1 cellular context compared by ENCODE assay signal in the genomic region with DNA sequence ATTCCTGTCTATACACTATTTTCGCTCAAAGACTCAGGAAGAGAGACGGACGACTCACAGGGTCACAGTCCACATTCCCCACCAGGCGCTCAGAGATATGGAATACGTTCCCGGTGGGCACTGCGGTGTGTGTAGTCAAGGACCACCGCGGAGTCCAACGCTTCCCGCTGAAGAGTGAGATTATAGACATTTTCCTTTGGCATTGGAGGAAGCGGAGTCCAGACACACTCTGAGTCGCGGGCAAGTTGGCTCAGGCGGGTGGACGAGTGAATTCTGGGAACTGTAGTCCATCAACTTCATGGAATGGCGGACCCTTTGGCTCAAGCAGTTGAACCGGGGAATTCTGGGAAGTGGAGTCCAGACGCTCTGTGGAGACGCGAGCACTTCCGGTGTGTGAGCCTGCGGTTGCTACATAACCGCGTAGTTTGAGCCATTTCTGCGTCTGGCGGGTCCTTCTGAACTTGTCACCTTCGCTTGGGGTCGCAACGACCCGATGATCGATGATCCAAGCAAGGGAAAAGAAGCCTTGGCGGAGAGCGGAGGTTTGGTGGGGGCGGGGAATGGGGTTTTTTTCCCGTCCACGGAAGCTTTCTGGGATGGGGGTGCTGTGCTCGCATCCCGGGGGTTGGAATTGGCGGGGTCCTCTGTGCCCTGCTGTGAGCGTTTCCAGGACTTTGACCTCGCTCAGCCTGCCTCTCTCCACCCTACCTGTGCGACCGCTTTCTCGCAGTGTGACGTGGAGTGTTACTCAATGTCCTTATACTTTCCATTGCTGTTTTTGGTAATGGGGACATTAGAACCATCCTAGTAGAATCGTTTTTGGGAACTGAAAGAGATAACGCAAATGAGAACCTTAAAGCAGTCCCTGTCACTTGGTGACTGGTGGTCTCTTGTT.
TF ChIP-seq lines count a peak whose summit lies in the region.

A gene (plus strand): TSS at position 392 of the 895 bp plus-strand sequence. CDS start 4,122 bp downstream, outside the sequence.

TF ChIP-seq in K562, 482 proteins besides CTCF, POLR2A, EP300 and RAD21 (continued from another document and continues in another):
- TF ChIP-seq, protein P1, sequence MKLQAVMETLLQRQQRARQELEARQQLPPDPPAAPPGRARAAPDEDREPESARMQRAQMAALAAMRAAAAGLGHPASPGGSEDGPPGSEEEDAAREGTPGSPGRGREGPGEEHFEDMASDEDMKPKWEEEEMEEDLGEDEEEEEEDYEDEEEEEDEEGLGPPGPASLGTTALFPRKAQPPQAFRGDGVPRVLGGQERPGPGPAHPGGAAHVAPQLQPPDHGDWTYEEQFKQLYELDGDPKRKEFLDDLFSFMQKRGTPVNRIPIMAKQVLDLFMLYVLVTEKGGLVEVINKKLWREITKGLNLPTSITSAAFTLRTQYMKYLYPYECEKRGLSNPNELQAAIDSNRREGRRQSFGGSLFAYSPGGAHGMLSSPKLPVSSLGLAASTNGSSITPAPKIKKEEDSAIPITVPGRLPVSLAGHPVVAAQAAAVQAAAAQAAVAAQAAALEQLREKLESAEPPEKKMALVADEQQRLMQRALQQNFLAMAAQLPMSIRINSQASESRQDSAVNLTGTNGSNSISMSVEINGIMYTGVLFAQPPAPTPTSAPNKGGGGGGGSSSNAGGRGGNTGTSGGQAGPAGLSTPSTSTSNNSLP (IDR thresholded peaks at IDR 0.05; ENCODE audit: borderline replicate concordance, low read depth, low read length), result no peak
- no peak for TF ChIP-seq ZNF79 (CRISPR knock-in tag; IDR thresholded peaks at IDR 0.05; ENCODE audit: low read depth)
- TF ChIP-seq TRIM28 (IDR thresholded peaks at IDR 0.05), result no peak
- no peak for TF ChIP-seq MYBL2 (IDR thresholded peaks at IDR 0.05; ENCODE audit: low read depth)
- TF ChIP-seq MYBL2 (CRISPR knock-in tag; IDR thresholded peaks at IDR 0.05; ENCODE audit: borderline replicate concordance), result no peak
- TF ChIP-seq TAF9B (IDR thresholded peaks at IDR 0.05; ENCODE audit: partially characterized antibody), result no peak
- TF ChIP-seq PYGO2 (tag; IDR thresholded peaks at IDR 0.05), result no peak
- TF ChIP-seq RBM25 (IDR thresholded peaks at IDR 0.05; ENCODE audit: low read depth, low read length, severe bottlenecking), result no peak
- TF ChIP-seq FOXA3 (CRISPR knock-in tag; conservative IDR thresholded peaks at IDR 0.05 in 1 of 2, IDR thresholded peaks at IDR 0.05 in 1 of 2), result no peak
- TF ChIP-seq, protein P2, sequence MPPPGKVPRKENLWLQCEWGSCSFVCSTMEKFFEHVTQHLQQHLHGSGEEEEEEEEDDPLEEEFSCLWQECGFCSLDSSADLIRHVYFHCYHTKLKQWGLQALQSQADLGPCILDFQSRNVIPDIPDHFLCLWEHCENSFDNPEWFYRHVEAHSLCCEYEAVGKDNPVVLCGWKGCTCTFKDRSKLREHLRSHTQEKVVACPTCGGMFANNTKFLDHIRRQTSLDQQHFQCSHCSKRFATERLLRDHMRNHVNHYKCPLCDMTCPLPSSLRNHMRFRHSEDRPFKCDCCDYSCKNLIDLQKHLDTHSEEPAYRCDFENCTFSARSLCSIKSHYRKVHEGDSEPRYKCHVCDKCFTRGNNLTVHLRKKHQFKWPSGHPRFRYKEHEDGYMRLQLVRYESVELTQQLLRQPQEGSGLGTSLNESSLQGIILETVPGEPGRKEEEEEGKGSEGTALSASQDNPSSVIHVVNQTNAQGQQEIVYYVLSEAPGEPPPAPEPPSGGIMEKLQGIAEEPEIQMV (tag; conservative IDR thresholded peaks at IDR 0.05; ENCODE audit: low read depth), result no peak
- no peak for TF ChIP-seq ZNF146 (CRISPR knock-in tag; IDR thresholded peaks at IDR 0.05; ENCODE audit: unreplicated experiment)
- TF ChIP-seq, protein P3, sequence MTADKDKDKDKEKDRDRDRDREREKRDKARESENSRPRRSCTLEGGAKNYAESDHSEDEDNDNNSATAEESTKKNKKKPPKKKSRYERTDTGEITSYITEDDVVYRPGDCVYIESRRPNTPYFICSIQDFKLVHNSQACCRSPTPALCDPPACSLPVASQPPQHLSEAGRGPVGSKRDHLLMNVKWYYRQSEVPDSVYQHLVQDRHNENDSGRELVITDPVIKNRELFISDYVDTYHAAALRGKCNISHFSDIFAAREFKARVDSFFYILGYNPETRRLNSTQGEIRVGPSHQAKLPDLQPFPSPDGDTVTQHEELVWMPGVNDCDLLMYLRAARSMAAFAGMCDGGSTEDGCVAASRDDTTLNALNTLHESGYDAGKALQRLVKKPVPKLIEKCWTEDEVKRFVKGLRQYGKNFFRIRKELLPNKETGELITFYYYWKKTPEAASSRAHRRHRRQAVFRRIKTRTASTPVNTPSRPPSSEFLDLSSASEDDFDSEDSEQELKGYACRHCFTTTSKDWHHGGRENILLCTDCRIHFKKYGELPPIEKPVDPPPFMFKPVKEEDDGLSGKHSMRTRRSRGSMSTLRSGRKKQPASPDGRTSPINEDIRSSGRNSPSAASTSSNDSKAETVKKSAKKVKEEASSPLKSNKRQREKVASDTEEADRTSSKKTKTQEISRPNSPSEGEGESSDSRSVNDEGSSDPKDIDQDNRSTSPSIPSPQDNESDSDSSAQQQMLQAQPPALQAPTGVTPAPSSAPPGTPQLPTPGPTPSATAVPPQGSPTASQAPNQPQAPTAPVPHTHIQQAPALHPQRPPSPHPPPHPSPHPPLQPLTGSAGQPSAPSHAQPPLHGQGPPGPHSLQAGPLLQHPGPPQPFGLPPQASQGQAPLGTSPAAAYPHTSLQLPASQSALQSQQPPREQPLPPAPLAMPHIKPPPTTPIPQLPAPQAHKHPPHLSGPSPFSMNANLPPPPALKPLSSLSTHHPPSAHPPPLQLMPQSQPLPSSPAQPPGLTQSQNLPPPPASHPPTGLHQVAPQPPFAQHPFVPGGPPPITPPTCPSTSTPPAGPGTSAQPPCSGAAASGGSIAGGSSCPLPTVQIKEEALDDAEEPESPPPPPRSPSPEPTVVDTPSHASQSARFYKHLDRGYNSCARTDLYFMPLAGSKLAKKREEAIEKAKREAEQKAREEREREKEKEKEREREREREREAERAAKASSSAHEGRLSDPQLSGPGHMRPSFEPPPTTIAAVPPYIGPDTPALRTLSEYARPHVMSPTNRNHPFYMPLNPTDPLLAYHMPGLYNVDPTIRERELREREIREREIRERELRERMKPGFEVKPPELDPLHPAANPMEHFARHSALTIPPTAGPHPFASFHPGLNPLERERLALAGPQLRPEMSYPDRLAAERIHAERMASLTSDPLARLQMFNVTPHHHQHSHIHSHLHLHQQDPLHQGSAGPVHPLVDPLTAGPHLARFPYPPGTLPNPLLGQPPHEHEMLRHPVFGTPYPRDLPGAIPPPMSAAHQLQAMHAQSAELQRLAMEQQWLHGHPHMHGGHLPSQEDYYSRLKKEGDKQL (CRISPR knock-in tag; IDR thresholded peaks at IDR 0.05; ENCODE audit: borderline replicate concordance), result no peak
- no peak for TF ChIP-seq KLF6 (CRISPR knock-in tag; IDR thresholded peaks at IDR 0.05; ENCODE audit: borderline replicate concordance)
- no peak for TF ChIP-seq FOXJ2 (tag; IDR thresholded peaks at IDR 0.05)
- TF ChIP-seq, protein P4, sequence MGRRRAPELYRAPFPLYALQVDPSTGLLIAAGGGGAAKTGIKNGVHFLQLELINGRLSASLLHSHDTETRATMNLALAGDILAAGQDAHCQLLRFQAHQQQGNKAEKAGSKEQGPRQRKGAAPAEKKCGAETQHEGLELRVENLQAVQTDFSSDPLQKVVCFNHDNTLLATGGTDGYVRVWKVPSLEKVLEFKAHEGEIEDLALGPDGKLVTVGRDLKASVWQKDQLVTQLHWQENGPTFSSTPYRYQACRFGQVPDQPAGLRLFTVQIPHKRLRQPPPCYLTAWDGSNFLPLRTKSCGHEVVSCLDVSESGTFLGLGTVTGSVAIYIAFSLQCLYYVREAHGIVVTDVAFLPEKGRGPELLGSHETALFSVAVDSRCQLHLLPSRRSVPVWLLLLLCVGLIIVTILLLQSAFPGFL (CRISPR knock-in tag; IDR thresholded peaks at IDR 0.05), result no peak
- TF ChIP-seq ETV1 (tag; conservative IDR thresholded peaks at IDR 0.05; ENCODE audit: low read depth), result peak; percentile 90
- TF ChIP-seq, protein P5, sequence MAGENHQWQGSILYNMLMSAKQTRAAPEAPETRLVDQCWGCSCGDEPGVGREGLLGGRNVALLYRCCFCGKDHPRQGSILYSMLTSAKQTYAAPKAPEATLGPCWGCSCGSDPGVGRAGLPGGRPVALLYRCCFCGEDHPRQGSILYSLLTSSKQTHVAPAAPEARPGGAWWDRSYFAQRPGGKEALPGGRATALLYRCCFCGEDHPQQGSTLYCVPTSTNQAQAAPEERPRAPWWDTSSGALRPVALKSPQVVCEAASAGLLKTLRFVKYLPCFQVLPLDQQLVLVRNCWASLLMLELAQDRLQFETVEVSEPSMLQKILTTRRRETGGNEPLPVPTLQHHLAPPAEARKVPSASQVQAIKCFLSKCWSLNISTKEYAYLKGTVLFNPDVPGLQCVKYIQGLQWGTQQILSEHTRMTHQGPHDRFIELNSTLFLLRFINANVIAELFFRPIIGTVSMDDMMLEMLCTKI (IDR thresholded peaks at IDR 0.05; ENCODE audit: partially characterized antibody), result no peak
- TF ChIP-seq POU5F1 (IDR thresholded peaks at IDR 0.05; ENCODE audit: borderline replicate concordance, low read depth, low read length, partially characterized antibody), result peak; percentile 48
- TF ChIP-seq, protein P6, sequence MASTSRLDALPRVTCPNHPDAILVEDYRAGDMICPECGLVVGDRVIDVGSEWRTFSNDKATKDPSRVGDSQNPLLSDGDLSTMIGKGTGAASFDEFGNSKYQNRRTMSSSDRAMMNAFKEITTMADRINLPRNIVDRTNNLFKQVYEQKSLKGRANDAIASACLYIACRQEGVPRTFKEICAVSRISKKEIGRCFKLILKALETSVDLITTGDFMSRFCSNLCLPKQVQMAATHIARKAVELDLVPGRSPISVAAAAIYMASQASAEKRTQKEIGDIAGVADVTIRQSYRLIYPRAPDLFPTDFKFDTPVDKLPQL (IDR thresholded peaks at IDR 0.05; ENCODE audit: extremely low read depth, insufficient read length), result no peak
- no peak for TF ChIP-seq SNIP1 (IDR thresholded peaks at IDR 0.05; ENCODE audit: low read depth)
- TF ChIP-seq ZEB2 (IDR thresholded peaks at IDR 0.05), result no peak
- no peak for TF ChIP-seq ZNF253 (CRISPR knock-in tag; conservative IDR thresholded peaks at IDR 0.05)
- peak; percentile 41; the same call in 1 of the 2 replicates for TF ChIP-seq POLR2AphosphoS5 (IDR thresholded peaks at IDR 0.05; ENCODE audit: control insufficient read depth, insufficient read depth, low read depth, low read length)
- no peak for TF ChIP-seq ZNF3 (CRISPR knock-in tag; IDR thresholded peaks at IDR 0.05)
- TF ChIP-seq, protein P7, sequence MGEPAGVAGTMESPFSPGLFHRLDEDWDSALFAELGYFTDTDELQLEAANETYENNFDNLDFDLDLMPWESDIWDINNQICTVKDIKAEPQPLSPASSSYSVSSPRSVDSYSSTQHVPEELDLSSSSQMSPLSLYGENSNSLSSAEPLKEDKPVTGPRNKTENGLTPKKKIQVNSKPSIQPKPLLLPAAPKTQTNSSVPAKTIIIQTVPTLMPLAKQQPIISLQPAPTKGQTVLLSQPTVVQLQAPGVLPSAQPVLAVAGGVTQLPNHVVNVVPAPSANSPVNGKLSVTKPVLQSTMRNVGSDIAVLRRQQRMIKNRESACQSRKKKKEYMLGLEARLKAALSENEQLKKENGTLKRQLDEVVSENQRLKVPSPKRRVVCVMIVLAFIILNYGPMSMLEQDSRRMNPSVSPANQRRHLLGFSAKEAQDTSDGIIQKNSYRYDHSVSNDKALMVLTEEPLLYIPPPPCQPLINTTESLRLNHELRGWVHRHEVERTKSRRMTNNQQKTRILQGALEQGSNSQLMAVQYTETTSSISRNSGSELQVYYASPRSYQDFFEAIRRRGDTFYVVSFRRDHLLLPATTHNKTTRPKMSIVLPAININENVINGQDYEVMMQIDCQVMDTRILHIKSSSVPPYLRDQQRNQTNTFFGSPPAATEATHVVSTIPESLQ (CRISPR knock-in tag; IDR thresholded peaks at IDR 0.05), result no peak
- no peak for TF ChIP-seq SP1 (CRISPR knock-in tag; IDR thresholded peaks at IDR 0.05)
- no peak for TF ChIP-seq MIER1 (IDR thresholded peaks at IDR 0.05; ENCODE audit: low read depth)
- no peak for TF ChIP-seq RAD51 (IDR thresholded peaks at IDR 0.05; ENCODE audit: borderline replicate concordance, low read depth)
- no peak; the same call in 1 of the 2 replicates for TF ChIP-seq L3MBTL2 (IDR thresholded peaks at IDR 0.05)
- TF ChIP-seq, protein P8, sequence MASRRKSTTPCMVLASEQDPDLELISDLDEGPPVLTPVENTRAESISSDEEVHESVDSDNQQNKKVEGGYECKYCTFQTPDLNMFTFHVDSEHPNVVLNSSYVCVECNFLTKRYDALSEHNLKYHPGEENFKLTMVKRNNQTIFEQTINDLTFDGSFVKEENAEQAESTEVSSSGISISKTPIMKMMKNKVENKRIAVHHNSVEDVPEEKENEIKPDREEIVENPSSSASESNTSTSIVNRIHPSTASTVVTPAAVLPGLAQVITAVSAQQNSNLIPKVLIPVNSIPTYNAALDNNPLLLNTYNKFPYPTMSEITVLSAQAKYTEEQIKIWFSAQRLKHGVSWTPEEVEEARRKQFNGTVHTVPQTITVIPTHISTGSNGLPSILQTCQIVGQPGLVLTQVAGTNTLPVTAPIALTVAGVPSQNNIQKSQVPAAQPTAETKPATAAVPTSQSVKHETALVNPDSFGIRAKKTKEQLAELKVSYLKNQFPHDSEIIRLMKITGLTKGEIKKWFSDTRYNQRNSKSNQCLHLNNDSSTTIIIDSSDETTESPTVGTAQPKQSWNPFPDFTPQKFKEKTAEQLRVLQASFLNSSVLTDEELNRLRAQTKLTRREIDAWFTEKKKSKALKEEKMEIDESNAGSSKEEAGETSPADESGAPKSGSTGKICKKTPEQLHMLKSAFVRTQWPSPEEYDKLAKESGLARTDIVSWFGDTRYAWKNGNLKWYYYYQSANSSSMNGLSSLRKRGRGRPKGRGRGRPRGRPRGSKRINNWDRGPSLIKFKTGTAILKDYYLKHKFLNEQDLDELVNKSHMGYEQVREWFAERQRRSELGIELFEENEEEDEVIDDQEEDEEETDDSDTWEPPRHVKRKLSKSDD (conservative IDR thresholded peaks at IDR 0.05; ENCODE audit: low read length), result no peak
- TF ChIP-seq RFX7 (CRISPR knock-in tag; IDR thresholded peaks at IDR 0.05), result no peak
- TF ChIP-seq ZC3H4 (CRISPR knock-in tag; IDR thresholded peaks at IDR 0.05; ENCODE audit: borderline replicate concordance), result no peak
- peak; percentile 52; the same call in 1 of the 2 replicates for TF ChIP-seq MYC (IDR thresholded peaks at IDR 0.05; ENCODE audit: low read depth, low read length)
- TF ChIP-seq MYC (CRISPR knock-in tag; IDR thresholded peaks at IDR 0.05; ENCODE audit: borderline replicate concordance, low read depth), result no peak
- no peak for TF ChIP-seq ATF1 (CRISPR knock-in tag; IDR thresholded peaks at IDR 0.05)
- peak; percentile 87 for TF ChIP-seq ATF1 (tag; IDR thresholded peaks at IDR 0.05)
- TF ChIP-seq SMAD2 (IDR thresholded peaks at IDR 0.05; ENCODE audit: low read depth, low read length), result no peak
- no peak; the same call in 1 of the 2 replicates for TF ChIP-seq NFIC (IDR thresholded peaks at IDR 0.05)
- no peak for TF ChIP-seq ZNF778 (CRISPR knock-in tag; IDR thresholded peaks at IDR 0.05)
- no peak for TF ChIP-seq ZNF561 (CRISPR knock-in tag; conservative IDR thresholded peaks at IDR 0.05)
- peak; percentile 88 for TF ChIP-seq NR2C1 (IDR thresholded peaks at IDR 0.05)
- peak; percentile 93 for TF ChIP-seq NR2C1 (tag; IDR thresholded peaks at IDR 0.05)
- TF ChIP-seq ZNF124 (CRISPR knock-in tag; IDR thresholded peaks at IDR 0.05), result no peak
